19 cellular contexts compared by ENCODE assay signal in genomic region chr2:30459140-30459539, GRCh38. TPM values are rescaled to one million over a fixed set of nuclear protein-coding genes. Genes with fewer than 3 reads are reported as not detected.
DNase-seq lines count a peak whose midpoint lies in the region; ATAC-seq, FAIRE-seq and TF ChIP-seq lines count a peak whose summit lies in the region.
"Had no signal": no experiment of that assay in that cellular context is flagged by ENCODE, and none has a peak within 500 bp of the region (broad histone marks: within the 10 kb centered on the region; RNA-seq: fewer than 3 reads in every experiment).

No MANE protein-coding gene starts in this region.

- H2BK12ac ChIP-seq in H1 (ENCODE audit: low read depth, low read length), result 0 out of 2 replicates have a peak overlapping the region, but pooled peaks have one; percentile 18

- H3K27me3 ChIP-seq in HepG2 (ENCODE audit: control insufficient read depth in 1 of 2, insufficient read depth in 2 of 2, low read length in 2 of 2) (no peaks in the 10 kb centered on the region), right lobe of liver (no peaks in the 10 kb centered on the region), Loucy (ENCODE audit: insufficient read depth, low read length, poor library complexity, severe bottlenecking) (no peaks in the 10 kb centered on the region), H1 (replicated peaks in 1 of 4; ENCODE audit: control insufficient read depth in 3 of 4, extremely low read depth in 1 of 4, insufficient read depth in 3 of 4, low read length in 3 of 4) (no peaks in the 10 kb centered on the region)

- no peak overlapping the region; the same call in 1 of the 2 replicates for H2AK5ac ChIP-seq in H1 (ENCODE audit: low read depth, low read length)

- H3K79me2 ChIP-seq in HepG2 (ENCODE audit: insufficient read depth, low read length) (peaks cover 92% of the 10 kb centered on the region), Loucy (ENCODE audit: insufficient read depth, low read length) (peaks cover 89% of the 10 kb centered on the region), H1 (ENCODE audit: control insufficient read depth in 1 of 2, insufficient read depth in 2 of 2, low read length in 2 of 2) (peaks cover 3 to 88% of the 10 kb centered on the region in 2 experiments; a peak in 3 of 4 replicates)

- no peaks in the 10 kb centered on the region for H3K23me2 ChIP-seq in H1 (ENCODE audit: low read depth, low read length)

- TF ChIP-seq POLR2A in HepG2 (IDR thresholded peaks at IDR 0.05; ENCODE audit: insufficient read depth in 1 of 2, low read depth in 2 of 2, low read length in 2 of 2) (no peak), right lobe of liver (IDR thresholded peaks at IDR 0.05) (no peak), H1 (IDR thresholded peaks at IDR 0.05; ENCODE audit: control extremely low read depth in 1 of 2, low read depth in 2 of 2, low read length in 2 of 2) (no peak)

- no peaks in the 10 kb centered on the region for H3K36me3 ChIP-seq in HepG2 (replicated peaks in 1 of 2; ENCODE audit: control insufficient read depth in 1 of 2, insufficient read depth in 2 of 2, low read length in 2 of 2)
- no peaks in the 10 kb centered on the region for H3K36me3 ChIP-seq in right lobe of liver
- H3K36me3 ChIP-seq in Loucy (ENCODE audit: insufficient read depth, low read length), result no peaks in the 10 kb centered on the region
- H3K36me3 ChIP-seq in H1 (ENCODE audit: control insufficient read depth in 2 of 4, insufficient read depth in 4 of 4, low read length in 3 of 4), result no peaks in the 10 kb centered on the region; a peak in 1 of 8 replicates

- CTCF ChIA-PET in HepG2 (lab: Yijun Ruan, JAX; ENCODE audit: low intra/inter-chr PET ratio, low total read pairs) (no interaction called here), H1 (lab: Charles Lee; ENCODE audit: partially characterized antibody) (interaction anchor here (0.9 to 1.5 kb wide), 3 partner anchors 114 to 252 kb away, joined by 3 to 4 read pairs (median 3); no protein-coding TSS in a partner anchor)

- H3K79me1 ChIP-seq in H1 (ENCODE audit: low read depth, low read length), result peaks cover 8% of the 10 kb centered on the region

- H4K91ac ChIP-seq in H1 (replicated peaks; ENCODE audit: insufficient read length, low read length), result no peak overlapping the region

- ATAC-seq in HepG2 (no peak), right lobe of liver (no peak), GM18861 (IDR thresholded peaks at IDR 0.05; ENCODE audit: unreplicated experiment) (no peak)

- POLR2A ChIA-PET in HepG2 (lab: Yijun Ruan, JAX), result no interaction called here
- POLR2A ChIA-PET in H1 (lab: Charles Lee; ENCODE audit: partially characterized antibody), result interaction anchor here (1.1 kb wide), 1 partner anchor 12 kb away, joined by 5 read pairs; the partner anchor contains the start of gene LCLAT1

- H3K4me3 ChIP-seq in HepG2 (replicated peaks in 1 of 3; ENCODE audit: insufficient read depth in 1 of 3, low read depth in 2 of 3, low read length in 3 of 3) (no peak overlapping the region), right lobe of liver (no peak overlapping the region), Loucy (ENCODE audit: low read length, poor library complexity, severe bottlenecking) (no peak overlapping the region), H1 (ENCODE audit: extremely low read depth in 1 of 4, insufficient read depth in 2 of 4, low read depth in 3 of 4, low read length in 4 of 4) (no peak overlapping the region)
- H3K4me3 ChIP-seq: PC-9 had no signal

- no peaks in the 10 kb centered on the region for H3K9me3 ChIP-seq in HepG2 (ENCODE audit: low read length)
- H3K9me3 ChIP-seq in right lobe of liver, result no peaks in the 10 kb centered on the region
- H3K9me3 ChIP-seq in Loucy (ENCODE audit: insufficient read depth, low read depth, low read length), result no peaks in the 10 kb centered on the region
- no peaks in the 10 kb centered on the region for H3K9me3 ChIP-seq in H1 (ENCODE audit: insufficient read depth in 2 of 2, low read depth in 1 of 2, low read length in 1 of 2)

- no peak overlapping the region for H4K8ac ChIP-seq in H1 (ENCODE audit: extremely low read depth, insufficient read depth, low read length)

- H3K4me1 ChIP-seq in HepG2 (ENCODE audit: insufficient read depth, low read length) (peaks cover 54% of the 10 kb centered on the region), right lobe of liver (peaks cover 0 to 15% (median 0%) of the 10 kb centered on the region in 4 donors), Loucy (ENCODE audit: insufficient read depth, low read length, poor library complexity, severe bottlenecking) (peaks cover 12% of the 10 kb centered on the region), H1 (replicated peaks in 1 of 4; ENCODE audit: control insufficient read depth in 3 of 4, insufficient read depth in 4 of 4, low read length in 3 of 4) (peaks cover 0 to 16% (median 8%) of the 10 kb centered on the region in 4 experiments; a peak in 2 of 7 replicates)

- intact Hi-C loops in HepG2 (cut with micrococcal nuclease; ENCODE audit: unreplicated experiment) (no loop called here), right lobe of liver (cut with DNase I) (no loop called here)

- H3K27ac ChIP-seq in HepG2 (ENCODE audit: extremely low read length, insufficient read depth, low read length) (peak overlapping the region; percentile 4), right lobe of liver (no peak overlapping the region), H1 (ENCODE audit: low read depth, low read length) (no peak overlapping the region)
- H3K27ac ChIP-seq: C4-2B, PC-9 had no signal

- no peak overlapping the region for H4K5ac ChIP-seq in H1 (ENCODE audit: insufficient read length, low read depth, low read length)

- H3F3A ChIP-seq in Loucy (ENCODE audit: low read depth), result no peaks in the 10 kb centered on the region

- H3K14ac ChIP-seq in H1 (ENCODE audit: insufficient read length), result no peak overlapping the region

- no peak overlapping the region for H2BK15ac ChIP-seq in H1 (ENCODE audit: low read length)

- no peaks in the 10 kb centered on the region for H3K9me2 ChIP-seq in Loucy (replicated peaks; ENCODE audit: low read depth, low read length)

- no peak overlapping the region for H3K18ac ChIP-seq in H1 (ENCODE audit: extremely low read depth, low read length)

- TF ChIP-seq EP300 in HepG2 (IDR thresholded peaks at IDR 0.05; ENCODE audit: low read depth in 2 of 2, low read length in 2 of 2) (no peak), HepG2 (CRISPR knock-in tag; IDR thresholded peaks at IDR 0.05; ENCODE audit: borderline replicate concordance) (no peak), H1 (IDR thresholded peaks at IDR 0.05; ENCODE audit: borderline replicate concordance in 1 of 2, low read depth in 2 of 2, low read length in 2 of 2) (no peak)

- no peak overlapping the region for H3K9ac ChIP-seq in HepG2 (ENCODE audit: insufficient read depth, low read depth, low read length)
- H3K9ac ChIP-seq in Loucy (ENCODE audit: low read depth, low read length, poor library complexity, severe bottlenecking), result no peak overlapping the region
- H3K9ac ChIP-seq in H1 (replicated peaks in 1 of 4; ENCODE audit: extremely low read depth in 1 of 4, low read depth in 3 of 4, low read length in 3 of 4), result no peak overlapping the region

- TF ChIP-seq CTCF in HepG2 (CRISPR knock-in tag; IDR thresholded peaks at IDR 0.05) (no peak), right lobe of liver (IDR thresholded peaks at IDR 0.05) (no peak), Loucy (conservative IDR thresholded peaks at IDR 0.05; ENCODE audit: low read length) (no peak), H1 (IDR thresholded peaks at IDR 0.05; ENCODE audit: control extremely low read depth in 1 of 3, insufficient read depth in 1 of 3, low read depth in 1 of 3, low read length in 3 of 3) (no peak), GM13976 (IDR thresholded peaks at IDR 0.05; ENCODE audit: borderline replicate concordance, control extremely low read depth, extremely low read depth, insufficient read depth, missing control alignments) (no peak)

- H2BK5ac ChIP-seq in H1 (ENCODE audit: low read depth, low read length), result no peak overlapping the region

- TF ChIP-seq RAD21 in HepG2 (CRISPR knock-in tag; IDR thresholded peaks at IDR 0.05), result no peak
- no peak for TF ChIP-seq RAD21 in H1 (IDR thresholded peaks at IDR 0.05 in 1 of 2, conservative IDR thresholded peaks at IDR 0.05 in 1 of 2; ENCODE audit: low read depth in 2 of 2, low read length in 2 of 2)

- no TSS peak for BruUV-seq in HepG2 (replicated peaks; lab: Mats Ljungman, UMichigan)

- no peaks in the 10 kb centered on the region for H4K20me1 ChIP-seq in HepG2 (ENCODE audit: insufficient read depth, low read length)
- peaks cover 12% of the 10 kb centered on the region for H4K20me1 ChIP-seq in Loucy (ENCODE audit: insufficient read depth, low read length, poor library complexity, severe bottlenecking)
- peaks cover 2 to 8% of the 10 kb centered on the region in 2 experiments for H4K20me1 ChIP-seq in H1 (replicated peaks in 1 of 2; ENCODE audit: control insufficient read depth in 1 of 2, insufficient read depth in 2 of 2, low read length in 2 of 2)

- FAIRE-seq in HepG2 (lab: Jason Lieb, UNC) (no peak), H1 (lab: Jason Lieb, UNC) (no peak)
- FAIRE-seq: G401.6 had no signal

- in situ Hi-C loops in HepG2 (cut with HindIII; ENCODE audit: extremely low pct_ligation_motif_present, low pct_unique_long_range_greater_than_20kb) (no loop called here), GM13976 (cut with MboI; ENCODE audit: low sequenced_read_pairs, unreplicated experiment) (no loop called here)

- no peak overlapping the region for H3K23ac ChIP-seq in H1 (ENCODE audit: insufficient read length)

- no peak overlapping the region for H3K56ac ChIP-seq in H1 (replicated peaks; ENCODE audit: insufficient read length, low read depth, low read length)

- H2AFZ ChIP-seq in HepG2 (ENCODE audit: low read length), result no peak overlapping the region
- H2AFZ ChIP-seq in Loucy (ENCODE audit: low read length), result no peak overlapping the region
- H2AFZ ChIP-seq in H1 (ENCODE audit: low read length), result no peak overlapping the region
- H2AFZ ChIP-seq: PC-9 had no signal

- no peak overlapping the region for H2BK20ac ChIP-seq in H1 (ENCODE audit: low read length)

- no peak overlapping the region for H3K4ac ChIP-seq in H1 (replicated peaks; ENCODE audit: insufficient read length, low read depth, low read length)

- 52% methylated on average over 2 of the region's 2 CpGs for WGBS in HepG2 (ENCODE audit: low lambda C conversion rate)
- WGBS in right lobe of liver (ENCODE audit: insufficient coverage, low coverage, low lambda C conversion rate, missing lambda C conversion rate), result 73% methylated on average over 2 of the region's 2 CpGs
- WGBS in H1 (ENCODE audit: extremely low coverage in 1 of 2, insufficient coverage in 1 of 2, insufficient read length in 1 of 2, insufficient replicate concordance in 2 of 2, low coverage in 1 of 2, low lambda C conversion rate in 2 of 2, missing lambda C conversion rate in 1 of 2), 2 experiments, result 80% methylated on average over 1 of the region's 2 CpGs; no CpG with 5 or more reads in 1 of the 2 experiments

- DNase-seq in HepG2 (ENCODE audit: low spot score) (no peak), right lobe of liver (no peak), H1 (ENCODE audit: low read depth in 1 of 2, low spot score in 2 of 2) (no peak), GM13976 (ENCODE audit: low spot score) (no peak), NAMALWA (ENCODE audit: low spot score) (no peak)
- DNase-seq: ACHN, DND-41, GOT3, KG1, NCI-H1048, NCI-H1436, NCI-H1930, NCI-H226, NCI-H524, PC-9 had no signal

- H3K4me2 ChIP-seq in HepG2 (ENCODE audit: low read depth, low read length), result no peak overlapping the region
- peak overlapping the region; percentile 12 for H3K4me2 ChIP-seq in Loucy (ENCODE audit: low read depth, low read length, poor library complexity, severe bottlenecking)
- no peak overlapping the region for H3K4me2 ChIP-seq in H1 (ENCODE audit: insufficient read depth in 1 of 2, low read depth in 2 of 2, low read length in 2 of 2)
- H3K4me2 ChIP-seq: PC-9 had no signal

- no peak overlapping the region for H2BK120ac ChIP-seq in H1 (replicated peaks; ENCODE audit: low read depth, low read length)

RNA-seq across cellular contexts. Expression of gene LCLAT1, which starts 12.1 kb away (rescaled TPM):
- total RNA-seq in HepG2 (2016; rRNA removed; fragmentation: Illumina TruSeq; extraction: Trizol), result 25.3 and 28.0 TPM in 2 replicates
- 80.7 and 82.8 TPM in 2 replicates for total RNA-seq in HepG2 (2016; cell fraction: cytosol; rRNA removed; fragmentation: Illumina TruSeq; extraction: Trizol; ENCODE audit: low read depth)
- total RNA-seq in HepG2 (2016; cell fraction: insoluble cytoplasmic fraction; rRNA removed; fragmentation: Illumina TruSeq; extraction: Trizol), result 19.9 and 24.2 TPM in 2 replicates
- total RNA-seq in HepG2 (2016; cell fraction: membrane; rRNA removed; fragmentation: Illumina TruSeq; extraction: Trizol), result 18.5 and 22.8 TPM in 2 replicates
- 34.7 and 44.8 TPM in 2 replicates for total RNA-seq in HepG2 (2016; cell fraction: nucleus; rRNA removed; fragmentation: Illumina TruSeq; extraction: Trizol)
- 13.5 and 18.0 TPM in 2 replicates for polyA plus RNA-seq in HepG2 (2011; rRNA removed)
- 9.8 and 13.3 TPM in 2 replicates for polyA plus RNA-seq in HepG2 (2011; cell fraction: cytosol; rRNA removed)
- polyA plus RNA-seq in HepG2 (2011; cell fraction: nucleus; rRNA removed), result 6.6 and 8.6 TPM in 2 replicates
- 6.9 and 8.2 TPM in 2 replicates for polyA plus RNA-seq in HepG2 (2012)
- polyA plus RNA-seq in HepG2 (2016; cell fraction: cytosol; fragmentation: Illumina TruSeq; extraction: Trizol; ENCODE audit: low read depth), result 0.61 and 0.95 TPM in 2 replicates
- polyA plus RNA-seq in HepG2 (2016; cell fraction: insoluble cytoplasmic fraction; fragmentation: Illumina TruSeq; extraction: Trizol; ENCODE audit: low read depth), result 9.0 and 9.3 TPM in 2 replicates
- 1.7 and 2.1 TPM in 2 replicates for polyA plus RNA-seq in HepG2 (2016; cell fraction: membrane; fragmentation: Illumina TruSeq; extraction: Trizol; ENCODE audit: low read depth)
- polyA plus RNA-seq in HepG2 (2016; cell fraction: nucleus; fragmentation: Illumina TruSeq; extraction: Trizol; ENCODE audit: insufficient read depth, low read depth), result 17.9 and 20.3 TPM in 2 replicates
- polyA minus RNA-seq in HepG2 (2011; rRNA and poly(A)+ RNA removed; ENCODE audit: low replicate concordance), result 32.9 and 35.0 TPM in 2 replicates
- polyA minus RNA-seq in HepG2 (2011; cell fraction: cytosol; rRNA and poly(A)+ RNA removed), result 31.9 and 43.3 TPM in 2 replicates
- 48.0 and 49.5 TPM in 2 replicates for polyA minus RNA-seq in HepG2 (2011; cell fraction: nucleus; rRNA and poly(A)+ RNA removed)
- total RNA-seq in right lobe of liver, result 10 to 100 TPM; 11.1 to 14.0 (median 12.0) TPM
- 20.4 and 22.0 TPM in 2 replicates for total RNA-seq in H1 (2021; fragmentation: NEBNext Ultra II Directional; extraction: Animal tissue kit (Norgen Biotek cat#: 25700))
- 7.3 and 7.6 TPM in 2 replicates for polyA plus RNA-seq in H1 (2011; rRNA removed)
- 6.8 TPM for polyA plus RNA-seq in H1 (2011; cell fraction: cytosol; rRNA removed)
- 6.3 TPM for polyA plus RNA-seq in H1 (2011; cell fraction: nucleus; rRNA removed)
- polyA plus RNA-seq in H1 (2012, experiment 1 of 2), result 5.1 to 6.7 TPM (median 5.9 TPM) in 4 replicates
- polyA plus RNA-seq in H1 (2012, experiment 2 of 2), result 0.79 TPM
- 14.3 TPM for polyA plus RNA-seq in H1 (2013, experiment 1 of 2)
- 16.9 TPM for polyA plus RNA-seq in H1 (2013, experiment 2 of 2)
- polyA minus RNA-seq in H1 (2011; rRNA and poly(A)+ RNA removed), result 31.2 and 33.5 TPM in 2 replicates
- 15.2 TPM for polyA minus RNA-seq in H1 (2011; cell fraction: cytosol; rRNA and poly(A)+ RNA removed)
- 27.4 TPM for polyA minus RNA-seq in H1 (2011; cell fraction: nucleus; rRNA and poly(A)+ RNA removed)
